33 cellular contexts compared by ENCODE assay signal in genomic region chr7:41069635-41070034, GRCh38.
A peak's percentile ranks its signal among the peaks of the same experiment; 100 is the strongest.
DNase-seq lines count a peak whose midpoint lies in the region; TF ChIP-seq lines count a peak whose summit lies in the region.
"Had no signal": no experiment of that assay in that cellular context is flagged by ENCODE, and none has a peak within 500 bp of the region (broad histone marks: within the 10 kb centered on the region; RNA-seq: fewer than 3 reads in every experiment).

No MANE protein-coding gene starts in this region.

- intact Hi-C loops in tibial artery (cut with DNase I; ENCODE audit: low total_unique reads) = no loop called here

- H3K14ac ChIP-seq in trophoblast cell (ENCODE audit: low read length) = no peak overlapping the region

- DNase-seq in dermis microvascular lymphatic vessel endothelial cell (ENCODE audit: low read depth in 2 of 2) (peak; percentile 14 to 43), trophoblast cell (no peak), cerebellum (ENCODE audit: low spot score) (no peak), tibial artery (no peak), hippocampal formation (lab: John Stamatoyannopoulos, UW) (no peak)
- DNase-seq: 8988T; ACHN; AML-193; BE2C; C1 segment of cervical spinal cord; Caco-2; Calu3; CD4-positive, alpha-beta memory T cell; CD4-positive, alpha-beta T cell; CD4-positive, CD25-positive, alpha-beta regulatory T cell; CD8-positive, alpha-beta memory T cell; CD8-positive, alpha-beta T cell; COR-L47; DMS 273 treated with DMSO at 0.1 percent for 48 hours; DMS153; DMS53; DMS79; DMS79 treated with DMSO at 0.1 percent for 48 hours; DND-41; EL had no signal

- TF ChIP-seq CTCF in nephron (IDR thresholded peaks at IDR 0.05; ENCODE audit: unreplicated experiment in 3 of 3) (no peak), tibial artery (IDR thresholded peaks at IDR 0.05) (no peak)

- no peaks in the 10 kb centered on the region for H3K36me3 ChIP-seq in trophoblast cell (ENCODE audit: control insufficient read depth in 1 of 2, insufficient read depth in 2 of 2, low read length in 2 of 2)
- H3K36me3 ChIP-seq in tibial artery = no peaks in the 10 kb centered on the region
- H3K36me3 ChIP-seq: BE2C; BLaER1; BLaER1 treated with 17β-estradiol and CSF1 and Interleukin-3, amounts not matched to agents 10 nM and 100 nM had no signal

- H3K4ac ChIP-seq in trophoblast cell (ENCODE audit: low read depth, low read length) = no peak overlapping the region

- H3K4me1 ChIP-seq in trophoblast cell (ENCODE audit: control insufficient read depth in 1 of 2, insufficient read depth in 2 of 2, low read length in 2 of 2) (no peaks in the 10 kb centered on the region), tibial artery (no peaks in the 10 kb centered on the region)
- H3K4me1 ChIP-seq: A549; BE2C; BLaER1; BLaER1 treated with 17β-estradiol and CSF1 and Interleukin-3, amounts not matched to agents 10 nM and 100 nM; Caco-2 had no signal

- H3K36me3 Mint-ChIP-seq in nephron (ENCODE audit: low read depth) = no peaks in the 10 kb centered on the region
- H3K36me3 Mint-ChIP-seq: CD14-positive monocyte; CD4-positive, alpha-beta memory T cell; CD4-positive, CD25-positive, alpha-beta regulatory T cell; CD8-positive, alpha-beta memory T cell; CD8-positive, alpha-beta T cell had no signal

- H3K27ac ChIP-seq in trophoblast cell (ENCODE audit: low read depth, low read length) (no peak overlapping the region), tibial artery (no peak overlapping the region)
- H3K27ac ChIP-seq: 22Rv1; A549; BLaER1; BLaER1 treated with 17β-estradiol and CSF1 and Interleukin-3, amounts not matched to agents 10 nM and 100 nM; C4-2B had no signal

- peaks cover 2% of the 10 kb centered on the region for H3K79me2 ChIP-seq in trophoblast cell (ENCODE audit: control insufficient read depth, insufficient read depth, low read length, poor library complexity)

- H3K27me3 ChIP-seq in trophoblast cell (ENCODE audit: insufficient read depth, low read length) (no peaks in the 10 kb centered on the region), tibial artery (no peaks in the 10 kb centered on the region)
- H3K27me3 ChIP-seq: BLaER1; BLaER1 treated with 17β-estradiol and CSF1 and Interleukin-3, amounts not matched to agents 10 nM and 100 nM had no signal

- H2BK5ac ChIP-seq in trophoblast cell (ENCODE audit: low read depth, low read length, poor library complexity) = no peak overlapping the region

- WGBS in trophoblast cell (ENCODE audit: extremely low coverage, insufficient coverage, insufficient read length) = no CpG with 5 or more reads among the region's 3 CpGs

- H3K9me3 ChIP-seq in trophoblast cell (ENCODE audit: insufficient read depth, low read depth, low read length) = peaks cover 2% of the 10 kb centered on the region
- H3K9me3 ChIP-seq in tibial artery = no peaks in the 10 kb centered on the region
- H3K9me3 ChIP-seq: A549, BE2C, Caco-2 had no signal

- peak overlapping the region in 2 of 3 experiments; percentile 51 to 54 for H3K27ac Mint-ChIP-seq in nephron
- H3K27ac Mint-ChIP-seq: B cell; CD14-positive monocyte; CD4-positive, alpha-beta memory T cell; CD4-positive, alpha-beta T cell; CD4-positive, CD25-positive, alpha-beta regulatory T cell; CD8-positive, alpha-beta memory T cell; CD8-positive, alpha-beta T cell had no signal

- H2BK120ac ChIP-seq in trophoblast cell (ENCODE audit: insufficient read depth, low read length, poor library complexity) = no peak overlapping the region

- no peak overlapping the region for H2AK5ac ChIP-seq in trophoblast cell (ENCODE audit: low read length)

- H3K4me1 Mint-ChIP-seq in nephron = peaks cover 14% of the 10 kb centered on the region
- H3K4me1 Mint-ChIP-seq: B cell; CD4-positive, alpha-beta memory T cell; CD4-positive, CD25-positive, alpha-beta regulatory T cell; CD8-positive, alpha-beta memory T cell had no signal

- H3K4me3 Mint-ChIP-seq in nephron = no peak overlapping the region
- H3K4me3 Mint-ChIP-seq: B cell; CD14-positive monocyte; CD4-positive, alpha-beta memory T cell; CD4-positive, alpha-beta T cell; CD4-positive, CD25-positive, alpha-beta regulatory T cell; CD8-positive, alpha-beta memory T cell; CD8-positive, alpha-beta T cell had no signal

- no peak overlapping the region for H3K4me2 ChIP-seq in trophoblast cell (ENCODE audit: low read length)
- H3K4me2 ChIP-seq: A549; BLaER1; BLaER1 treated with 17β-estradiol and CSF1 and Interleukin-3, amounts not matched to agents 10 nM and 100 nM had no signal

- H3K79me1 ChIP-seq in trophoblast cell (ENCODE audit: low read length) = peaks cover 4% of the 10 kb centered on the region

- H4K91ac ChIP-seq in trophoblast cell (ENCODE audit: low read depth, low read length) = no peak overlapping the region

- H3K23ac ChIP-seq in trophoblast cell (ENCODE audit: low read length) = no peak overlapping the region

- H3K27me3 Mint-ChIP-seq in nephron (ENCODE audit: low read depth) = peaks cover 4% of the 10 kb centered on the region
- H3K27me3 Mint-ChIP-seq: B cell; CD4-positive, alpha-beta memory T cell; CD4-positive, alpha-beta T cell; CD8-positive, alpha-beta memory T cell had no signal

- no peak overlapping the region for H3K18ac ChIP-seq in trophoblast cell (ENCODE audit: low read length)

- H3K9ac ChIP-seq in trophoblast cell (ENCODE audit: low read length) = no peak overlapping the region
- H3K9ac ChIP-seq: BLaER1; BLaER1 treated with 17β-estradiol and CSF1 and Interleukin-3, amounts not matched to agents 10 nM and 100 nM had no signal

- peaks cover 3% of the 10 kb centered on the region for H3K9me3 Mint-ChIP-seq in nephron
- H3K9me3 Mint-ChIP-seq: CD4-positive, alpha-beta T cell had no signal

- H3K4me3 ChIP-seq in trophoblast cell (ENCODE audit: low read depth, low read length) = no peak overlapping the region
- no peak overlapping the region for H3K4me3 ChIP-seq in tibial artery
- H3K4me3 ChIP-seq: A549; BLaER1; BLaER1 treated with 17β-estradiol and CSF1 and Interleukin-3, amounts not matched to agents 10 nM and 100 nM had no signal

- H4K12ac ChIP-seq in trophoblast cell (ENCODE audit: low read depth, low read length) = no peak overlapping the region

- no peak overlapping the region for H4K8ac ChIP-seq in trophoblast cell (ENCODE audit: low read depth, low read length)

- H2AFZ ChIP-seq in trophoblast cell (ENCODE audit: insufficient read depth, low read length, poor library complexity) = no peak overlapping the region

- peak overlapping the region; percentile 4 for H2BK12ac ChIP-seq in trophoblast cell (ENCODE audit: low read length)

Comparison
In these comparisons a context has a peak if more than half of its experiments do, and no peak if none do; other contexts are left out.
1. DNase-seq: peak in dermis microvascular lymphatic vessel endothelial cell (2 of 2); none in trophoblast cell (0 of 2), cerebellum (single experiment), tibial artery (0 of 2) and hippocampal formation (0 of 2).